13 cellular contexts compared by ENCODE assay signal in genomic region chr15:47870956-47871625, GRCh38.
DNase-seq lines count a peak whose midpoint lies in the region; ATAC-seq and TF ChIP-seq lines count a peak whose summit lies in the region.
"Had no signal": no experiment of that assay in that cellular context is flagged by ENCODE, and none has a peak within 500 bp of the region (broad histone marks: within the 10 kb centered on the region; RNA-seq: fewer than 3 reads in every experiment).

No MANE protein-coding gene starts in this region.

- intact Hi-C loops in MCF 10A (cut with micrococcal nuclease) (no loop called here), breast epithelium (cut with DNase I; ENCODE audit: low total_unique reads) (no loop called here)
- intact Hi-C loops in CD4-positive, alpha-beta T cell (cut with DNase I, micrococcal nuclease): no loop called here

- peaks cover 7% of the 10 kb centered on the region for H3K9me3 Mint-ChIP-seq in MCF 10A (ENCODE audit: unreplicated experiment)
- H3K9me3 Mint-ChIP-seq in CD4-positive, alpha-beta T cell: no peaks in the 10 kb centered on the region
- no peaks in the 10 kb centered on the region for H3K9me3 Mint-ChIP-seq in progenitor cell of endocrine pancreas (ENCODE audit: low read depth)

- ATAC-seq in HG02870 (IDR thresholded peaks at IDR 0.05; ENCODE audit: unreplicated experiment) (no peak), upper lobe of left lung (ENCODE audit: low FRiP score in 2 of 2) (no peak)
- ATAC-seq in CD4-positive, alpha-beta T cell (ENCODE audit: poor library complexity): no peak

- H3K27ac ChIP-seq in breast epithelium (no peak overlapping the region), upper lobe of left lung (no peak overlapping the region)
- no peak overlapping the region for H3K27ac ChIP-seq in CD4-positive, alpha-beta T cell (ENCODE audit: low read depth, low read length)

- H3K36me3 ChIP-seq in breast epithelium: no peaks in the 10 kb centered on the region
- H3K36me3 ChIP-seq in upper lobe of left lung: no peaks in the 10 kb centered on the region

- H3K27me3 ChIP-seq in breast epithelium: no peaks in the 10 kb centered on the region
- H3K27me3 ChIP-seq in CD4-positive, alpha-beta T cell (ENCODE audit: control insufficient read depth, insufficient read depth, low read length): no peaks in the 10 kb centered on the region
- H3K27me3 ChIP-seq in upper lobe of left lung: no peaks in the 10 kb centered on the region

- 46 to 68% methylated on average over 2 of the region's 2 CpGs for WGBS in upper lobe of left lung, 2 donors

- POLR2A ChIA-PET in MCF 10A (lab: Yijun Ruan, JAX): interaction anchor here (0.6 to 1.0 kb wide), 2 partner anchors 42 to 523 kb away, joined by 3 read pairs; no protein-coding TSS in a partner anchor
- POLR2A ChIA-PET in CD4-positive, alpha-beta T cell (lab: Charles Lee): no interaction called here

- H3K27ac Mint-ChIP-seq in MCF 10A (ENCODE audit: low read depth, unreplicated experiment) (no peak overlapping the region), progenitor cell of endocrine pancreas (no peak overlapping the region)
- no peak overlapping the region for H3K27ac Mint-ChIP-seq in CD4-positive, alpha-beta T cell

- no peaks in the 10 kb centered on the region for H3K4me1 Mint-ChIP-seq in MCF 10A (ENCODE audit: insufficient read depth, unreplicated experiment)
- no peaks in the 10 kb centered on the region for H3K4me1 Mint-ChIP-seq in CD4-positive, alpha-beta T cell (ENCODE audit: low read depth)
- peaks cover 6% of the 10 kb centered on the region for H3K4me1 Mint-ChIP-seq in progenitor cell of endocrine pancreas (ENCODE audit: low read depth)

- TF ChIP-seq EP300 in upper lobe of left lung (IDR thresholded peaks at IDR 0.05): no peak

- H3K27me3 Mint-ChIP-seq in MCF 10A (ENCODE audit: insufficient read depth, unreplicated experiment): no peaks in the 10 kb centered on the region
- no peaks in the 10 kb centered on the region for H3K27me3 Mint-ChIP-seq in CD4-positive, alpha-beta T cell
- H3K27me3 Mint-ChIP-seq in progenitor cell of endocrine pancreas: no peaks in the 10 kb centered on the region

- no peaks in the 10 kb centered on the region for H3K36me3 Mint-ChIP-seq in MCF 10A (ENCODE audit: insufficient read depth, unreplicated experiment)
- no peaks in the 10 kb centered on the region for H3K36me3 Mint-ChIP-seq in CD4-positive, alpha-beta T cell (ENCODE audit: low read depth)
- H3K36me3 Mint-ChIP-seq in progenitor cell of endocrine pancreas (ENCODE audit: insufficient read depth): no peaks in the 10 kb centered on the region

- peaks cover 0 to 5% of the 10 kb centered on the region in 2 donors for H3K9me3 ChIP-seq in breast epithelium
- no peaks in the 10 kb centered on the region for H3K9me3 ChIP-seq in CD4-positive, alpha-beta T cell (ENCODE audit: control insufficient read depth, low read length)
- H3K9me3 ChIP-seq in upper lobe of left lung: no peaks in the 10 kb centered on the region

- BruUV-seq in MCF 10A (replicated peaks; lab: Mats Ljungman, UMichigan): no TSS peak

- H3K4me1 ChIP-seq in breast epithelium (no peaks in the 10 kb centered on the region), upper lobe of left lung (peaks cover 0 to 14% (median 2%) of the 10 kb centered on the region in 4 donors)

- H3K4me3 Mint-ChIP-seq in MCF 10A (ENCODE audit: unreplicated experiment) (no peak overlapping the region), progenitor cell of endocrine pancreas (ENCODE audit: low read depth) (no peak overlapping the region)
- no peak overlapping the region for H3K4me3 Mint-ChIP-seq in CD4-positive, alpha-beta T cell

- no peak for TF ChIP-seq CTCF in MCF 10A (IDR thresholded peaks at IDR 0.05; ENCODE audit: unreplicated experiment)
- no peak for TF ChIP-seq CTCF in breast epithelium (IDR thresholded peaks at IDR 0.05)
- no peak for TF ChIP-seq CTCF in CD4-positive, alpha-beta T cell (IDR thresholded peaks at IDR 0.05)
- TF ChIP-seq CTCF in progenitor cell of endocrine pancreas (IDR thresholded peaks at IDR 0.05; ENCODE audit: unreplicated experiment): no peak
- no peak for TF ChIP-seq CTCF in upper lobe of left lung (IDR thresholded peaks at IDR 0.05)

- CTCF ChIA-PET in MCF 10A (lab: Yijun Ruan, JAX): interaction anchor here (0.7 to 2.2 kb wide), 4 partner anchors 10 to 757 kb away, joined by 3 to 5 read pairs (median 4); no protein-coding TSS in a partner anchor
- CTCF ChIA-PET in CD4-positive, alpha-beta T cell (lab: Charles Lee): no interaction called here

- no peak overlapping the region for H3K4me3 ChIP-seq in breast epithelium
- H3K4me3 ChIP-seq in upper lobe of left lung: no peak overlapping the region

- DNase-seq in MCF 10A (ENCODE audit: unreplicated experiment) (peak; percentile 75), breast epithelium (ENCODE audit: low spot score in 2 of 2) (no peak), RPMI7951 (ENCODE audit: low read depth) (peak; percentile 16), fibroblast of the conjunctiva (ENCODE audit: low read depth) (peak; percentile 51), progenitor cell of endocrine pancreas (ENCODE audit: low spot score, unreplicated experiment) (no peak), upper lobe of left lung (no peak)
- DNase-seq in CD4-positive, alpha-beta T cell: no peak
- DNase-seq: ACHN; activated T-cell treated with anti-CD3 and anti-CD28 coated beads, Interleukin-2, amount 50 U/mL, for 1 hour; NCI-H1417 treated with DMSO at 0.1 percent for 48 hours; retina; T-helper 2 cell had no signal

- TF ChIP-seq POLR2A in breast epithelium (IDR thresholded peaks at IDR 0.05) (no peak), upper lobe of left lung (IDR thresholded peaks at IDR 0.05) (no peak)

Comparison
In these comparisons a context has a peak if more than half of its experiments do, and no peak if none do; other contexts are left out.
1. DNase-seq: peak in MCF 10A (single experiment), RPMI7951 (single experiment) and fibroblast of the conjunctiva (single experiment); none in breast epithelium (0 of 2), CD4-positive, alpha-beta T cell (0 of 10), progenitor cell of endocrine pancreas (single experiment) and upper lobe of left lung (0 of 2).